Comparison of ENCODE assay signal across 11 cellular contexts in the genomic region with DNA sequence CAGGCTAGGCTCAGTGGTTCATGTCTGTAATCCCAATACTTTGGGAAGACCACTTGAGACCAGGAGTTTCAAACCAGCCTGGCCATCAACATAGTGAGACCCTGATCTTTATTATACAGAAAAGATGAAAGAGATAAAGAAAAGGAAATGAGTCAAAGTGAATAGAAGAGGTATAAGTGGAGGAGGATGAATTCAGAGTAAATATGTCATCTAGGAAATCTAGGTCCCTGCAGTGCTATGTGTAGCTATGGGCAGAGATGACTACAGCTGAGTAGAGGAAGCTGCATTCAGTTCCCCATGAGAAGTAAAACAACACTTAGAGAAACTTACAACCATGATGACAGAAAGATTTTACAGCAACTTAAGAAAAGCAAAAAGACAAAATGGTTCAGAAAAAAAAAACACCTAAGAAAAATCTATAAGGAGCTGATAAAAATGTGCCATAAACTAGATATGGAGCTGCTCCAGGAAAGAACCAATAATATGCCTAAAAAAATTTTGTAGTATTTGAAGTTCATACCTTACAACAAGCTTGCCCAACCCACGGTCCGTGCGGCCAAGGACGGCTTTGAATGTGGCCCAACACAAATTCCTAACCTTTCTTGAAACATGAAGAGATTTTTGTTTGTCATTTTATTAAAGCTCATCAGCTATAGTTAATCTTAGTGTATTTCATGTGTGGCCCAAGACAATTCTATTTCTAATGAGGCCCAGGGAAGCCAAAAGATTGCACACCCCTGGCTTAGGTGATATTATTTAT. TPM values are rescaled to one million over a fixed set of nuclear protein-coding genes. Genes with fewer than 3 reads are reported as not detected.
DNase-seq lines count a peak whose midpoint lies in the region; ATAC-seq and TF ChIP-seq lines count a peak whose summit lies in the region.
"Not testable (repeated sequence)": the region's sequence is repeated elsewhere in the genome, so short reads cannot be mapped to it uniquely, and the experiment has no call there.
"Had no signal": no experiment of that assay in that cellular context is flagged by ENCODE, and none has a peak within 500 bp of the region (broad histone marks: within the 10 kb centered on the region; RNA-seq: fewer than 3 reads in every experiment).

No MANE protein-coding gene starts in this region.

- intact Hi-C loops in lower lobe of right lung (cut with DNase I) = not testable (repeated sequence)

- not testable (repeated sequence) for H3K4me1 ChIP-seq in HEK293 (ENCODE audit: control insufficient read depth, insufficient read depth, low read length); lower lobe of right lung

- not testable (repeated sequence) for H3K27ac Mint-ChIP-seq in activated CD8-positive, alpha-beta memory T cell treated with anti-CD3 and anti-CD28 coated beads, Interleukin-2, amount 10 ng/mL, durations not matched to agents 7 days and 5 days; activated T-helper 17 cell treated with anti-CD3 and anti-CD28 coated beads, Interleukin-2, amount 50 U/mL, for 72 hours; stimulated activated effector memory CD8-positive, alpha-beta T cell treated with anti-CD3 and anti-CD28 coated beads, Interleukin-12 subunit alpha, Interleukin-12 subunit beta, amount 100 ng/mL, for 72 hours

- not testable (repeated sequence) for H3K36me3 Mint-ChIP-seq in activated CD8-positive, alpha-beta memory T cell treated with anti-CD3 and anti-CD28 coated beads, Interleukin-2, amount 10 ng/mL, durations not matched to agents 7 days and 5 days; activated T-helper 17 cell treated with anti-CD3 and anti-CD28 coated beads, Interleukin-2, amount 50 U/mL, for 72 hours (ENCODE audit: low read depth); stimulated activated effector memory CD8-positive, alpha-beta T cell treated with anti-CD3 and anti-CD28 coated beads, Interleukin-12 subunit alpha, Interleukin-12 subunit beta, amount 100 ng/mL, for 72 hours

- H3K4me3 Mint-ChIP-seq in activated CD8-positive, alpha-beta memory T cell treated with anti-CD3 and anti-CD28 coated beads, Interleukin-2, amount 10 ng/mL, durations not matched to agents 7 days and 5 days; activated T-helper 17 cell treated with anti-CD3 and anti-CD28 coated beads, Interleukin-2, amount 50 U/mL, for 72 hours; stimulated activated effector memory CD8-positive, alpha-beta T cell treated with anti-CD3 and anti-CD28 coated beads, Interleukin-12 subunit alpha, Interleukin-12 subunit beta, amount 100 ng/mL, for 72 hours: not testable (repeated sequence)

- not testable (repeated sequence) for DNase-seq in activated CD8-positive, alpha-beta memory T cell treated with anti-CD3 and anti-CD28 coated beads, Interleukin-2, amount 10 ng/mL, durations not matched to agents 7 days and 5 days; stimulated activated effector memory CD8-positive, alpha-beta T cell treated with anti-CD3 and anti-CD28 coated beads, Interleukin-12 subunit alpha, Interleukin-12 subunit beta, amount 100 ng/mL, for 72 hours (ENCODE audit: low spot score in 2 of 2)
- DNase-seq in lower lobe of right lung = peak; percentile 36

- H3K9me3 Mint-ChIP-seq in activated CD8-positive, alpha-beta memory T cell treated with anti-CD3 and anti-CD28 coated beads, Interleukin-2, amount 10 ng/mL, durations not matched to agents 7 days and 5 days (ENCODE audit: low read depth); activated T-helper 17 cell treated with anti-CD3 and anti-CD28 coated beads, Interleukin-2, amount 50 U/mL, for 72 hours; stimulated activated effector memory CD8-positive, alpha-beta T cell treated with anti-CD3 and anti-CD28 coated beads, Interleukin-12 subunit alpha, Interleukin-12 subunit beta, amount 100 ng/mL, for 72 hours: not testable (repeated sequence)

- CTCF ChIA-PET in HEK293 (lab: Yijun Ruan, JAX); activated CD8-positive, alpha-beta memory T cell treated with anti-CD3 and anti-CD28 coated beads, Interleukin-2, amount 10 ng/mL, durations not matched to agents 7 days and 5 days (lab: Charles Lee): not testable (repeated sequence)

- not testable (repeated sequence) for H3K36me3 ChIP-seq in HEK293 (ENCODE audit: control insufficient read depth in 2 of 2, insufficient read depth in 1 of 2, low read length in 2 of 2); lower lobe of right lung

- ATAC-seq in activated CD8-positive, alpha-beta memory T cell treated with anti-CD3 and anti-CD28 coated beads, Interleukin-2, amount 10 ng/mL, durations not matched to agents 7 days and 5 days = peak; percentile 57
- peak; percentile 61 for ATAC-seq in activated T-helper 17 cell treated with anti-CD3 and anti-CD28 coated beads, Interleukin-2, amount 50 U/mL, for 72 hours (replicated peaks)
- ATAC-seq in lower lobe of right lung = not testable (repeated sequence)
- ATAC-seq in stimulated activated effector memory CD8-positive, alpha-beta T cell treated with anti-CD3 and anti-CD28 coated beads, Interleukin-12 subunit alpha, Interleukin-12 subunit beta, amount 100 ng/mL, for 72 hours = peak; percentile 66

- not testable (repeated sequence) for H3K27me3 ChIP-seq in lower lobe of right lung (ENCODE audit: low read depth)

- TF ChIP-seq CTCF in HEK293 (tag by site-specific recombination; IDR thresholded peaks at IDR 0.05); lower lobe of right lung (IDR thresholded peaks at IDR 0.05): not testable (repeated sequence)

- H3K4me1 Mint-ChIP-seq in activated CD8-positive, alpha-beta memory T cell treated with anti-CD3 and anti-CD28 coated beads, Interleukin-2, amount 10 ng/mL, durations not matched to agents 7 days and 5 days; activated T-helper 17 cell treated with anti-CD3 and anti-CD28 coated beads, Interleukin-2, amount 50 U/mL, for 72 hours; stimulated activated effector memory CD8-positive, alpha-beta T cell treated with anti-CD3 and anti-CD28 coated beads, Interleukin-12 subunit alpha, Interleukin-12 subunit beta, amount 100 ng/mL, for 72 hours: not testable (repeated sequence)

- POLR2A ChIA-PET in HEK293 (lab: Yijun Ruan, JAX) = not testable (repeated sequence)

- not testable (repeated sequence) for H3K27ac ChIP-seq in HEK293 (ENCODE audit: extremely low read depth, low read depth, low read length); lower lobe of right lung

- H3K4me3 ChIP-seq in HEK293 (ENCODE audit: low read depth, low read length); lower lobe of right lung: not testable (repeated sequence)

- H3K9me3 ChIP-seq in HEK293 (ENCODE audit: control insufficient read depth, insufficient read depth, low read depth, low read length); lower lobe of right lung: not testable (repeated sequence)

- H3K27me3 Mint-ChIP-seq in activated CD8-positive, alpha-beta memory T cell treated with anti-CD3 and anti-CD28 coated beads, Interleukin-2, amount 10 ng/mL, durations not matched to agents 7 days and 5 days = not testable (repeated sequence)
- H3K27me3 Mint-ChIP-seq in activated T-helper 17 cell treated with anti-CD3 and anti-CD28 coated beads, Interleukin-2, amount 50 U/mL, for 72 hours = peaks cover 13% of the 10 kb centered on the region

TF ChIP-seq in HEK293, 187 proteins besides CTCF, POLR2A, EP300 and RAD21:
- TF ChIP-seq ZNF133 (tag by site-specific recombination; IDR thresholded peaks at IDR 0.05) = peak; percentile 71; the same call in 1 of the 2 replicates
TF ChIP-seq in HEK293: peak in this region for 1; not testable (repeated sequence) for 186.

RNA-seq across cellular contexts. Expression of gene TRIM43, which starts 1.8 kb away (rescaled TPM):
- under 1 TPM in 1 of 2 experiments, not detected in 1; 0.23 TPM for total RNA-seq in activated CD8-positive, alpha-beta memory T cell treated with anti-CD3 and anti-CD28 coated beads, Interleukin-2, amount 10 ng/mL, durations not matched to agents 7 days and 5 days
- under 1 TPM in 1 of 2 donors, not detected in 1; 0.17 TPM for total RNA-seq in activated T-helper 17 cell treated with anti-CD3 and anti-CD28 coated beads, Interleukin-2, amount 50 U/mL, for 72 hours
- total RNA-seq in lower lobe of right lung = not detected
- total RNA-seq: A172; B cell; Caco-2; Calu3; CD4-positive, alpha-beta T cell; CD8-positive, alpha-beta T cell had no signal
